In the genomic region with DNA sequence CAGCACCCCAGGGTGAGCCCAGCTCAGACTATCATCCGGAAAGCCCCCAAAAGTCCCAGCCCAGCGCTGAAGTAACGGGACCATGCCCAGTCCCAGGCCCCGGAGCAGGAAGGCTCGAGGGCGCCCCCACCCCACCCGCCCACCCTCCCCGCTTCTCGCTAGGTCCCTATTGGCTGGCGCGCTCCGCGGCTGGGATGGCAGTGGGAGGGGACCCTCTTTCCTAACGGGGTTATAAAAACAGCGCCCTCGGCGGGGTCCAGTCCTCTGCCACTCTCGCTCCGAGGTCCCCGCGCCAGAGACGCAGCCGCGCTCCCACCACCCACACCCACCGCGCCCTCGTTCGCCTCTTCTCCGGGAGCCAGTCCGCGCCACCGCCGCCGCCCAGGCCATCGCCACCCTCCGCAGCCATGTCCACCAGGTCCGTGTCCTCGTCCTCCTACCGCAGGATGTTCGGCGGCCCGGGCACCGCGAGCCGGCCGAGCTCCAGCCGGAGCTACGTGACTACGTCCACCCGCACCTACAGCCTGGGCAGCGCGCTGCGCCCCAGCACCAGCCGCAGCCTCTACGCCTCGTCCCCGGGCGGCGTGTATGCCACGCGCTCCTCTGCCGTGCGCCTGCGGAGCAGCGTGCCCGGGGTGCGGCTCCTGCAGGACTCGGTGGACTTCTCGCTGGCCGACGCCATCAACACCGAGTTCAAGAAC, we compare ENCODE assay signal across 7 cellular contexts. TPM values are rescaled to one million over a fixed set of nuclear protein-coding genes. Genes with fewer than 3 reads are reported as not detected.
A peak's percentile ranks its signal among the peaks of the same experiment; 100 is the strongest.
DNase-seq lines count a peak whose midpoint lies in the region; ATAC-seq, FAIRE-seq and TF ChIP-seq lines count a peak whose summit lies in the region.

No MANE protein-coding gene starts in this region.

- H3K79me2 ChIP-seq in astrocyte (ENCODE audit: insufficient read depth, low read length) (peaks cover 61% of the 10 kb centered on the region), smooth muscle cell (ENCODE audit: low read depth) (peaks cover 70% of the 10 kb centered on the region)

- no peaks in the 10 kb centered on the region for H3K27me3 Mint-ChIP-seq in astrocyte (ENCODE audit: low read depth, unreplicated experiment)

- peak overlapping the region; percentile 99 for H3K27ac Mint-ChIP-seq in astrocyte (ENCODE audit: unreplicated experiment)

- peaks cover 32% of the 10 kb centered on the region for H3K36me3 Mint-ChIP-seq in astrocyte (ENCODE audit: low read depth, unreplicated experiment)

- H3K27me3 ChIP-seq in astrocyte (ENCODE audit: insufficient read depth, low read length), result no peaks in the 10 kb centered on the region
- peaks cover 41% of the 10 kb centered on the region for H3K27me3 ChIP-seq in iPS-15b (ENCODE audit: control insufficient read depth, insufficient read depth, low read length)
- H3K27me3 ChIP-seq in smooth muscle cell (ENCODE audit: low read depth), result no peaks in the 10 kb centered on the region

- ATAC-seq in GM18505 (IDR thresholded peaks at IDR 0.05; ENCODE audit: unreplicated experiment) (peak; percentile 7), HG03139 (IDR thresholded peaks at IDR 0.05; ENCODE audit: unreplicated experiment) (peak; percentile 20), HG02852 (IDR thresholded peaks at IDR 0.05; ENCODE audit: unreplicated experiment) (no peak)

- H3K4me1 Mint-ChIP-seq in astrocyte (ENCODE audit: low read depth, unreplicated experiment), result peaks cover 21% of the 10 kb centered on the region

- H3K9me3 ChIP-seq in astrocyte (ENCODE audit: insufficient read depth, low read depth, low read length) (no peaks in the 10 kb centered on the region), iPS-15b (ENCODE audit: control insufficient read depth, insufficient read depth, low read length) (no peaks in the 10 kb centered on the region), smooth muscle cell (replicated peaks; ENCODE audit: low read depth) (no peaks in the 10 kb centered on the region)

- TF ChIP-seq CTCF in astrocyte (IDR thresholded peaks at IDR 0.05; ENCODE audit: insufficient read depth, low read depth, low read length) (no peak), smooth muscle cell (IDR thresholded peaks at IDR 0.05; ENCODE audit: borderline replicate concordance, insufficient read depth, poor library complexity, severe bottlenecking) (peak; percentile 25)

- DNase-seq in T-helper 22 cell (ENCODE audit: low read depth) (peak; percentile 85), astrocyte (ENCODE audit: low read depth) (peak; percentile 81), smooth muscle cell (lab: John Stamatoyannopoulos, UW; ENCODE audit: unreplicated experiment) (peak; percentile 86)

- H3K4me3 ChIP-seq in astrocyte (ENCODE audit: insufficient read depth, low read depth, low read length), result peak overlapping the region; percentile 92
- peak overlapping the region; percentile 89 for H3K4me3 ChIP-seq in iPS-15b (ENCODE audit: low read depth, low read length)
- H3K4me3 ChIP-seq in smooth muscle cell, result peak overlapping the region; percentile 90

- no peak for FAIRE-seq in astrocyte (lab: Jason Lieb, UNC)

- peaks cover 53% of the 10 kb centered on the region for H3F3A ChIP-seq in smooth muscle cell (ENCODE audit: low read depth)

- no peaks in the 10 kb centered on the region for H3K9me3 Mint-ChIP-seq in astrocyte (ENCODE audit: unreplicated experiment)

- no peak overlapping the region for H2AFZ ChIP-seq in astrocyte (ENCODE audit: low read depth, low read length)
- no peak overlapping the region for H2AFZ ChIP-seq in smooth muscle cell (ENCODE audit: low read depth)

- peak overlapping the region; percentile 95 for H3K4me3 Mint-ChIP-seq in astrocyte (ENCODE audit: unreplicated experiment)

- peaks cover 26% of the 10 kb centered on the region for H3K4me1 ChIP-seq in astrocyte (ENCODE audit: insufficient read depth, low read length)
- H3K4me1 ChIP-seq in iPS-15b (ENCODE audit: control insufficient read depth, insufficient read depth, low read length), result peaks cover 15% of the 10 kb centered on the region
- H3K4me1 ChIP-seq in smooth muscle cell (ENCODE audit: low read depth), result peaks cover 34% of the 10 kb centered on the region

- TF ChIP-seq POLR2A in GM18505 (IDR thresholded peaks at IDR 0.05; ENCODE audit: borderline replicate concordance, extremely low read depth, insufficient read depth, insufficient read length), result no peak

- peak overlapping the region; percentile 100 for H3K9ac ChIP-seq in astrocyte (ENCODE audit: low read length)
- H3K9ac ChIP-seq in iPS-15b (ENCODE audit: low read depth, low read length), result peak overlapping the region; percentile 70
- H3K9ac ChIP-seq in smooth muscle cell (ENCODE audit: low read depth), result peak overlapping the region; percentile 99

- under 1% methylated on average over 54 of the region's 72 CpGs for WGBS in smooth muscle cell (ENCODE audit: low lambda C conversion rate)

- peaks cover 50% of the 10 kb centered on the region for H4K20me1 ChIP-seq in astrocyte (ENCODE audit: insufficient read depth, low read length)
- peaks cover 51% of the 10 kb centered on the region for H4K20me1 ChIP-seq in smooth muscle cell (ENCODE audit: low read depth)

- H3K4me2 ChIP-seq in astrocyte (ENCODE audit: low read length) (peak overlapping the region; percentile 84), smooth muscle cell (peak overlapping the region; percentile 96)

- H3K36me3 ChIP-seq in astrocyte (ENCODE audit: insufficient read depth, low read length) (peaks cover 36% of the 10 kb centered on the region), iPS-15b (ENCODE audit: control insufficient read depth, insufficient read depth, low read length) (peaks cover 3% of the 10 kb centered on the region), smooth muscle cell (ENCODE audit: low read depth) (peaks cover 20% of the 10 kb centered on the region)

- H3K27ac ChIP-seq in astrocyte (ENCODE audit: low read depth, low read length) (peak overlapping the region; percentile 99), smooth muscle cell (ENCODE audit: low read depth) (peak overlapping the region; percentile 99)

RNA-seq across cellular contexts. Expression of a gene that starts 1.1 kb away (rescaled TPM):
- total RNA-seq in astrocyte, result 5,172 and 5,400 TPM in 2 replicates
- total RNA-seq in smooth muscle cell, result 6,093 and 6,435 TPM in 2 replicates
- 2,741 and 3,198 TPM in 2 replicates for polyA plus RNA-seq in smooth muscle cell

RNA-seq across cellular contexts. Expression of a gene that starts 27.7 kb away (rescaled TPM):
- total RNA-seq in astrocyte (5.9 and 6.3 TPM in 2 replicates), smooth muscle cell (7.3 and 13.8 TPM in 2 replicates)
- polyA plus RNA-seq in smooth muscle cell, result 2.5 and 3.7 TPM in 2 replicates
